In genomic region chr7:585873-586272, GRCh38 we compare ENCODE assay signal across 20 cellular contexts.
A peak's percentile ranks its signal among the peaks of the same experiment; 100 is the strongest.
DNase-seq lines count a peak whose midpoint lies in the region; ATAC-seq, FAIRE-seq and TF ChIP-seq lines count a peak whose summit lies in the region.
"Had no signal": no experiment of that assay in that cellular context is flagged by ENCODE, and none has a peak within 500 bp of the region (broad histone marks: within the 10 kb centered on the region; RNA-seq: fewer than 3 reads in every experiment).

No MANE protein-coding gene starts in this region.

- peak overlapping the region; percentile 99 for H3K27ac Mint-ChIP-seq in CD8-positive, alpha-beta T cell
- peak overlapping the region; percentile 50; the same call in 1 of the 2 replicates for H3K27ac Mint-ChIP-seq in WTC11
- H3K27ac Mint-ChIP-seq: brain; dendritic cell treated with granulocyte-macrophage colony-stimulating factor and Interleukin-4, amounts not matched to agents 40 ng/mL and 50 ng/mL, for 4 days had no signal

- H3K27ac ChIP-seq in CD8-positive, alpha-beta T cell (ENCODE audit: low read depth, low read length) = no peak overlapping the region
- H3K27ac ChIP-seq in kidney (ENCODE audit: low read depth in 2 of 2, low read length in 2 of 2) (no peak overlapping the region), spleen (no peak overlapping the region)
- H3K27ac ChIP-seq: esophagus muscularis mucosa, upper lobe of left lung had no signal

- DNase-seq in CD8-positive, alpha-beta T cell = no peak
- DNase-seq in WTC11 (ENCODE audit: low spot score) (no peak), kidney (peak; percentile 32), NCI-H345 treated with DMSO at 0.1 percent for 48 hours (lab: John Stamatoyannopoulos, UW; ENCODE audit: unreplicated experiment) (no peak), spleen (no peak)
- DNase-seq: BE2C, DMS53, natural killer cell, NCI-H1694, SIG-M5, T-helper 9 cell, upper lobe of left lung had no signal

- intact Hi-C loops in CD8-positive, alpha-beta T cell (cut with DNase I, micrococcal nuclease) = loop anchor here in 1 of 2 experiments (2.0 to 10.0 kb wide), 3 partner anchors 61 to 289 kb away; partner anchors contain the start of genes DNAAF5, GET4 and PRKAR1B
- intact Hi-C loops in kidney (cut with DNase I) = no loop called here
- intact Hi-C loops in spleen (cut with DNase I; ENCODE audit: low total_unique reads) = no loop called here

- no peaks in the 10 kb centered on the region for H3K9me3 ChIP-seq in CD8-positive, alpha-beta T cell (ENCODE audit: low read length)
- H3K9me3 ChIP-seq in kidney (ENCODE audit: control insufficient read depth in 1 of 2, low read length in 2 of 2) (no peaks in the 10 kb centered on the region), spleen (peaks cover 0 to 7% (median 0%) of the 10 kb centered on the region in 8 donors)
- H3K9me3 ChIP-seq: BE2C, esophagus muscularis mucosa, upper lobe of left lung had no signal

- H3K9ac ChIP-seq in kidney (ENCODE audit: low read length in 2 of 2) = no peak overlapping the region

- H3K9me3 Mint-ChIP-seq in CD8-positive, alpha-beta T cell = peaks cover 7% of the 10 kb centered on the region
- H3K9me3 Mint-ChIP-seq in WTC11 = peaks cover 27% of the 10 kb centered on the region

- CTCF ChIA-PET in CD8-positive, alpha-beta T cell (lab: Charles Lee) = interaction anchor here (1.2 kb wide), 1 partner anchor 253 kb away, joined by 3 read pairs; no protein-coding TSS in a partner anchor
- CTCF ChIA-PET in WTC11 (lab: Charles Lee) = interaction anchor here (0.8 to 1.5 kb wide), 2 partner anchors 250 to 264 kb away, joined by 3 read pairs; no protein-coding TSS in a partner anchor

- TF ChIP-seq POLR2A in spleen (IDR thresholded peaks at IDR 0.05) = no peak

- H3K4me1 ChIP-seq in CD8-positive, alpha-beta T cell (ENCODE audit: insufficient read depth, low read length) = peaks cover 21% of the 10 kb centered on the region
- H3K4me1 ChIP-seq in kidney (ENCODE audit: control insufficient read depth in 1 of 2, insufficient read depth in 1 of 2, low read depth in 1 of 2, low read length in 2 of 2) (peaks cover 0 to 5% of the 10 kb centered on the region in 2 donors), spleen (peaks cover 0 to 29% (median 6%) of the 10 kb centered on the region in 6 donors)
- H3K4me1 ChIP-seq: BE2C had no signal

- no peak overlapping the region for H3K4me3 Mint-ChIP-seq in CD8-positive, alpha-beta T cell
- no peak overlapping the region for H3K4me3 Mint-ChIP-seq in WTC11
- H3K4me3 Mint-ChIP-seq: brain; dendritic cell treated with granulocyte-macrophage colony-stimulating factor and Interleukin-4, amounts not matched to agents 40 ng/mL and 50 ng/mL, for 4 days; natural killer cell had no signal

- POLR2A ChIA-PET in CD8-positive, alpha-beta T cell (lab: Charles Lee) = interaction anchor here (0.7 to 1.8 kb wide), 2 partner anchors 10 to 19 kb away, joined by 3 to 6 read pairs; no protein-coding TSS in a partner anchor
- POLR2A ChIA-PET in WTC11 (lab: Charles Lee) = no interaction called here

- no peak for FAIRE-seq in kidney (lab: Jason Lieb, UNC)
- FAIRE-seq: H1 had no signal

- H3K36me3 ChIP-seq in CD8-positive, alpha-beta T cell (ENCODE audit: insufficient read depth, low read length) = no peaks in the 10 kb centered on the region
- H3K36me3 ChIP-seq in kidney (ENCODE audit: control insufficient read depth in 1 of 2, insufficient read depth in 2 of 2, low read length in 2 of 2) (peaks cover 0 to 5% of the 10 kb centered on the region in 2 donors), spleen (peaks cover 0 to 27% (median 0%) of the 10 kb centered on the region in 6 donors)
- H3K36me3 ChIP-seq: BE2C had no signal

- TF ChIP-seq CTCF in CD8-positive, alpha-beta T cell (IDR thresholded peaks at IDR 0.05) = no peak
- TF ChIP-seq CTCF in WTC11 (IDR thresholded peaks at IDR 0.05) (no peak), kidney (IDR thresholded peaks at IDR 0.05; ENCODE audit: borderline replicate concordance, extremely low read depth, insufficient read depth) (no peak), spleen (IDR thresholded peaks at IDR 0.05 in 8 of 11, conservative IDR thresholded peaks at IDR 0.05 in 3 of 11) (no peak)

- H3K27me3 ChIP-seq in CD8-positive, alpha-beta T cell (ENCODE audit: insufficient read depth, low read length) = no peaks in the 10 kb centered on the region
- no peaks in the 10 kb centered on the region for H3K27me3 ChIP-seq in spleen (replicated peaks in 1 of 7)
- H3K27me3 ChIP-seq: BE2C, esophagus muscularis mucosa, heart left ventricle, upper lobe of left lung had no signal

- 68 to 90% (median 82%) methylated on average over 6 of the region's 6 CpGs for WGBS in spleen, 5 donors

- H3K4me3 ChIP-seq in CD8-positive, alpha-beta T cell (ENCODE audit: low read depth, low read length) = no peak overlapping the region
- H3K4me3 ChIP-seq in kidney (ENCODE audit: low read length in 2 of 2) = no peak overlapping the region
- H3K4me3 ChIP-seq in spleen = no peak overlapping the region
- H3K4me3 ChIP-seq: esophagus muscularis mucosa, heart left ventricle, skin epidermis, upper lobe of left lung had no signal

- no peak for ATAC-seq in CD8-positive, alpha-beta T cell
- ATAC-seq in GM18870 (IDR thresholded peaks at IDR 0.05; ENCODE audit: unreplicated experiment) (peak; percentile 15), WTC11 (no peak), HG03460 (IDR thresholded peaks at IDR 0.05; ENCODE audit: unreplicated experiment) (no peak)
- ATAC-seq: natural killer cell had no signal

- H3K27me3 Mint-ChIP-seq in CD8-positive, alpha-beta T cell (ENCODE audit: low read depth) = no peaks in the 10 kb centered on the region
- H3K27me3 Mint-ChIP-seq in WTC11 (ENCODE audit: low read depth) = no peaks in the 10 kb centered on the region
- H3K27me3 Mint-ChIP-seq: brain had no signal

- H3K36me3 Mint-ChIP-seq in CD8-positive, alpha-beta T cell = peaks cover 41% of the 10 kb centered on the region
- H3K36me3 Mint-ChIP-seq in WTC11 = peaks cover 63% of the 10 kb centered on the region
- H3K36me3 Mint-ChIP-seq: natural killer cell had no signal

- peaks cover 39% of the 10 kb centered on the region for H3K4me1 Mint-ChIP-seq in CD8-positive, alpha-beta T cell (ENCODE audit: low read depth)
- no peaks in the 10 kb centered on the region for H3K4me1 Mint-ChIP-seq in WTC11
- H3K4me1 Mint-ChIP-seq: brain had no signal

TF ChIP-seq in WTC11, 78 proteins besides CTCF, POLR2A, EP300 and RAD21:
- TF ChIP-seq GTF2I (CRISPR knock-in tag; conservative IDR thresholded peaks at IDR 0.05) = 0 out of 2 replicates have a peak, but pooled peaks have one; percentile 26
- TF ChIP-seq MXD4 (CRISPR knock-in tag; IDR thresholded peaks at IDR 0.05; ENCODE audit: borderline replicate concordance) = no peak
